In genomic region chr4:42309571-42310260, GRCh38 we compare ENCODE assay signal across 2 cellular contexts.
TF ChIP-seq lines count a peak whose summit lies in the region.

No MANE protein-coding gene starts in this region.

TF ChIP-seq in IMR-90, 13 proteins besides CTCF, POLR2A, EP300 and RAD21 (continued from another document):
- TF ChIP-seq, protein P1, sequence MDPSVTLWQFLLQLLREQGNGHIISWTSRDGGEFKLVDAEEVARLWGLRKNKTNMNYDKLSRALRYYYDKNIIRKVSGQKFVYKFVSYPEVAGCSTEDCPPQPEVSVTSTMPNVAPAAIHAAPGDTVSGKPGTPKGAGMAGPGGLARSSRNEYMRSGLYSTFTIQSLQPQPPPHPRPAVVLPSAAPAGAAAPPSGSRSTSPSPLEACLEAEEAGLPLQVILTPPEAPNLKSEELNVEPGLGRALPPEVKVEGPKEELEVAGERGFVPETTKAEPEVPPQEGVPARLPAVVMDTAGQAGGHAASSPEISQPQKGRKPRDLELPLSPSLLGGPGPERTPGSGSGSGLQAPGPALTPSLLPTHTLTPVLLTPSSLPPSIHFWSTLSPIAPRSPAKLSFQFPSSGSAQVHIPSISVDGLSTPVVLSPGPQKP (IDR thresholded peaks at IDR 0.05; ENCODE audit: borderline replicate concordance, low read depth, low read length): no peak
- no peak for TF ChIP-seq CHD1 (IDR thresholded peaks at IDR 0.05; ENCODE audit: low read depth, low read length)
- TF ChIP-seq RCOR1 (IDR thresholded peaks at IDR 0.05; ENCODE audit: insufficient replicate concordance, low read length): no peak
- TF ChIP-seq MAFK (IDR thresholded peaks at IDR 0.05; ENCODE audit: low read depth, low read length): no peak
- no peak for TF ChIP-seq USF2 (IDR thresholded peaks at IDR 0.05; ENCODE audit: low read depth, low read length)
- no peak for TF ChIP-seq MXI1 (IDR thresholded peaks at IDR 0.05; ENCODE audit: borderline replicate concordance, low read depth, low read length)
- TF ChIP-seq RFX5 (IDR thresholded peaks at IDR 0.05; ENCODE audit: low read depth, low read length): no peak
- TF ChIP-seq NFE2L2 (IDR thresholded peaks at IDR 0.05; ENCODE audit: low read depth, low read length): no peak
- TF ChIP-seq FOS (IDR thresholded peaks at IDR 0.05; ENCODE audit: low read depth, low read length): no peak
- no peak for TF ChIP-seq SMC3 (IDR thresholded peaks at IDR 0.05; ENCODE audit: low read depth, low read length)
TF ChIP-seq in IMR-90: peak in this region for 0.

TF ChIP-seq in SK-N-SH, 30 proteins besides CTCF, POLR2A, EP300 and RAD21 (continued from another document):
- TF ChIP-seq, protein P2, sequence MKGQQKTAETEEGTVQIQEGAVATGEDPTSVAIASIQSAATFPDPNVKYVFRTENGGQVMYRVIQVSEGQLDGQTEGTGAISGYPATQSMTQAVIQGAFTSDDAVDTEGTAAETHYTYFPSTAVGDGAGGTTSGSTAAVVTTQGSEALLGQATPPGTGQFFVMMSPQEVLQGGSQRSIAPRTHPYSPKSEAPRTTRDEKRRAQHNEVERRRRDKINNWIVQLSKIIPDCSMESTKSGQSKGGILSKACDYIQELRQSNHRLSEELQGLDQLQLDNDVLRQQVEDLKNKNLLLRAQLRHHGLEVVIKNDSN (IDR thresholded peaks at IDR 0.05; ENCODE audit: borderline replicate concordance, low read depth): no peak
- TF ChIP-seq, protein P3, sequence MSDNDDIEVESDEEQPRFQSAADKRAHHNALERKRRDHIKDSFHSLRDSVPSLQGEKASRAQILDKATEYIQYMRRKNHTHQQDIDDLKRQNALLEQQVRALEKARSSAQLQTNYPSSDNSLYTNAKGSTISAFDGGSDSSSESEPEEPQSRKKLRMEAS (IDR thresholded peaks at IDR 0.05; ENCODE audit: low read depth): no peak
- TF ChIP-seq POLR2AphosphoS5 (IDR thresholded peaks at IDR 0.05; ENCODE audit: low read depth, low read length) (peak; percentile 52; the same call in 1 of the 2 replicates), FOSL2 (IDR thresholded peaks at IDR 0.05; ENCODE audit: borderline replicate concordance, low read depth) (no peak), MXI1 (IDR thresholded peaks at IDR 0.05; ENCODE audit: low read depth, low read length) (no peak), NFIC (IDR thresholded peaks at IDR 0.05; ENCODE audit: borderline replicate concordance) (no peak), TCF12 (IDR thresholded peaks at IDR 0.05) (peak; percentile 73), TEAD4 (IDR thresholded peaks at IDR 0.05; ENCODE audit: borderline replicate concordance, insufficient read depth) (0 out of 2 replicates have a peak, but pooled peaks have one; percentile 33), SIN3A (IDR thresholded peaks at IDR 0.05; ENCODE audit: borderline replicate concordance, low read depth, low read length) (no peak), USF2 (IDR thresholded peaks at IDR 0.05; ENCODE audit: borderline replicate concordance, low read depth, low read length) (no peak), GATA2 (CRISPR knock-in tag; IDR thresholded peaks at IDR 0.05) (peak; percentile 74), ELF1 (IDR thresholded peaks at IDR 0.05) (no peak), RXRA (IDR thresholded peaks at IDR 0.05; ENCODE audit: borderline replicate concordance, low read depth) (no peak), GABPA (IDR thresholded peaks at IDR 0.05; ENCODE audit: low read depth) (no peak), FOXM1 (IDR thresholded peaks at IDR 0.05; ENCODE audit: low read depth) (no peak), FOXJ3 (CRISPR knock-in tag; IDR thresholded peaks at IDR 0.05) (peak; percentile 91), JUND (IDR thresholded peaks at IDR 0.05) (no peak), EZH2phosphoT487 (IDR thresholded peaks at IDR 0.05; ENCODE audit: borderline replicate concordance, low read depth) (no peak), MEF2A (IDR thresholded peaks at IDR 0.05; ENCODE audit: borderline replicate concordance, low read depth) (no peak), ZBTB33 (IDR thresholded peaks at IDR 0.05; ENCODE audit: borderline replicate concordance, low read depth) (no peak), TAF1 (IDR thresholded peaks at IDR 0.05; ENCODE audit: borderline replicate concordance, low read depth, low read length) (no peak), RCOR1 (IDR thresholded peaks at IDR 0.05; ENCODE audit: low read length) (peak; percentile 88; the same call in 1 of the 2 replicates), NRF1 (IDR thresholded peaks at IDR 0.05; ENCODE audit: low read depth, low read length) (no peak), CHD2 (IDR thresholded peaks at IDR 0.05; ENCODE audit: low read length, partially characterized antibody) (peak; percentile 92), YY1 (IDR thresholded peaks at IDR 0.05; ENCODE audit: low read depth) (no peak), SMC3 (IDR thresholded peaks at IDR 0.05; ENCODE audit: low read depth, low read length) (no peak)
- TF ChIP-seq, protein P4, sequence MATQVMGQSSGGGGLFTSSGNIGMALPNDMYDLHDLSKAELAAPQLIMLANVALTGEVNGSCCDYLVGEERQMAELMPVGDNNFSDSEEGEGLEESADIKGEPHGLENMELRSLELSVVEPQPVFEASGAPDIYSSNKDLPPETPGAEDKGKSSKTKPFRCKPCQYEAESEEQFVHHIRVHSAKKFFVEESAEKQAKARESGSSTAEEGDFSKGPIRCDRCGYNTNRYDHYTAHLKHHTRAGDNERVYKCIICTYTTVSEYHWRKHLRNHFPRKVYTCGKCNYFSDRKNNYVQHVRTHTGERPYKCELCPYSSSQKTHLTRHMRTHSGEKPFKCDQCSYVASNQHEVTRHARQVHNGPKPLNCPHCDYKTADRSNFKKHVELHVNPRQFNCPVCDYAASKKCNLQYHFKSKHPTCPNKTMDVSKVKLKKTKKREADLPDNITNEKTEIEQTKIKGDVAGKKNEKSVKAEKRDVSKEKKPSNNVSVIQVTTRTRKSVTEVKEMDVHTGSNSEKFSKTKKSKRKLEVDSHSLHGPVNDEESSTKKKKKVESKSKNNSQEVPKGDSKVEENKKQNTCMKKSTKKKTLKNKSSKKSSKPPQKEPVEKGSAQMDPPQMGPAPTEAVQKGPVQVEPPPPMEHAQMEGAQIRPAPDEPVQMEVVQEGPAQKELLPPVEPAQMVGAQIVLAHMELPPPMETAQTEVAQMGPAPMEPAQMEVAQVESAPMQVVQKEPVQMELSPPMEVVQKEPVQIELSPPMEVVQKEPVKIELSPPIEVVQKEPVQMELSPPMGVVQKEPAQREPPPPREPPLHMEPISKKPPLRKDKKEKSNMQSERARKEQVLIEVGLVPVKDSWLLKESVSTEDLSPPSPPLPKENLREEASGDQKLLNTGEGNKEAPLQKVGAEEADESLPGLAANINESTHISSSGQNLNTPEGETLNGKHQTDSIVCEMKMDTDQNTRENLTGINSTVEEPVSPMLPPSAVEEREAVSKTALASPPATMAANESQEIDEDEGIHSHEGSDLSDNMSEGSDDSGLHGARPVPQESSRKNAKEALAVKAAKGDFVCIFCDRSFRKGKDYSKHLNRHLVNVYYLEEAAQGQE (IDR thresholded peaks at IDR 0.05; ENCODE audit: low read depth, low read length): no peak
- TF ChIP-seq, protein P5, sequence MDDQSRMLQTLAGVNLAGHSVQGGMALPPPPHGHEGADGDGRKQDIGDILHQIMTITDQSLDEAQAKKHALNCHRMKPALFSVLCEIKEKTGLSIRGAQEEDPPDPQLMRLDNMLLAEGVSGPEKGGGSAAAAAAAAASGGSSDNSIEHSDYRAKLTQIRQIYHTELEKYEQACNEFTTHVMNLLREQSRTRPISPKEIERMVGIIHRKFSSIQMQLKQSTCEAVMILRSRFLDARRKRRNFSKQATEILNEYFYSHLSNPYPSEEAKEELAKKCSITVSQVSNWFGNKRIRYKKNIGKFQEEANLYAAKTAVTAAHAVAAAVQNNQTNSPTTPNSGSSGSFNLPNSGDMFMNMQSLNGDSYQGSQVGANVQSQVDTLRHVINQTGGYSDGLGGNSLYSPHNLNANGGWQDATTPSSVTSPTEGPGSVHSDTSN (IDR thresholded peaks at IDR 0.05): 0 out of 2 replicates have a peak, but pooled peaks have one; percentile 22
TF ChIP-seq in SK-N-SH: peak in this region for 8.
